Comparison of ENCODE assay signal across 18 cellular contexts in the genomic region with DNA sequence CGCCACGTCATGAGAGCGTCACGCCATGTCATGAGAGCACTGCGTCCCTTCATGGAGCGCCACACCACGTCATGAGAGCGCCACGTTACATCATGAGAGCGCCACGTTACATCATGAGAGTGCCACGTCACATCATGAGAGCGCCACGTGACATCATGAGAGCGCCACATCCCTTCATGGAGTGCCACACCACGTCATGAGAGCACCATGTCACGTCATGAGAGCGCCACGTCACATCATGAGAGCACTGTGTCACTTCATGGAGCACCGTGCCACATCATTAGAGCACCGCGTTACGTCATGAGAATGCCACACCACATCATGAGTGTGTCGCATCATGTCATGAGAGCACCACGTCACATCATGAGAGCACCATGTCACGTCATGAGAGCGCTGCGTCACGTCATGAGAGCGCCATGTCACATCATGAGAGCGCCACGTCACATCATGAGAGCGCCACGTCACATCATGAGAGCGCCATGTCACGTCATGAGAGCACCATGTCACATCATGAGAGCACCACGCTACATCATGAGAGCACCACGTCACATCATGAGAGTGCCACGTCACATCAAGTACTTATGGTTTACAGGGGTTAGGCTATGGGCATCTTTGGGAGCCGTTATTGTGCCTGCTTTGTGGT. TPM values are rescaled to one million over a fixed set of nuclear protein-coding genes. Genes with fewer than 3 reads are reported as not detected.
DNase-seq lines count a peak whose midpoint lies in the region; ATAC-seq, FAIRE-seq and TF ChIP-seq lines count a peak whose summit lies in the region.
"Had no signal": no experiment of that assay in that cellular context is flagged by ENCODE, and none has a peak within 500 bp of the region (broad histone marks: within the 10 kb centered on the region; RNA-seq: fewer than 3 reads in every experiment).

No MANE protein-coding gene starts in this region.

- H3K27ac Mint-ChIP-seq in activated naive CD8-positive, alpha-beta T cell treated with anti-CD3 and anti-CD28 coated beads for 36 hours = peak overlapping the region; percentile 5
- no peak overlapping the region for H3K27ac Mint-ChIP-seq in activated naive CD8-positive, alpha-beta T cell treated with anti-CD3 and anti-CD28 coated beads, Interleukin-2, amount 50 U/mL, for 24 hours
- no peak overlapping the region for H3K27ac Mint-ChIP-seq in activated T-helper 17 cell treated with anti-CD3 and anti-CD28 coated beads, Interleukin-2, amount 50 U/mL, for 72 hours
- H3K27ac Mint-ChIP-seq: GM23338 had no signal

- H3K27me3 Mint-ChIP-seq in activated naive CD8-positive, alpha-beta T cell treated with anti-CD3 and anti-CD28 coated beads for 36 hours = no peaks in the 10 kb centered on the region
- no peaks in the 10 kb centered on the region for H3K27me3 Mint-ChIP-seq in activated naive CD8-positive, alpha-beta T cell treated with anti-CD3 and anti-CD28 coated beads, Interleukin-2, amount 50 U/mL, for 24 hours
- no peaks in the 10 kb centered on the region for H3K27me3 Mint-ChIP-seq in activated T-helper 17 cell treated with anti-CD3 and anti-CD28 coated beads, Interleukin-2, amount 50 U/mL, for 72 hours

- no peak overlapping the region for H2BK15ac ChIP-seq in neuronal stem cell (ENCODE audit: low read length)

- H2AK5ac ChIP-seq in neuronal stem cell (ENCODE audit: low read depth, low read length) = no peak overlapping the region

- H3K4ac ChIP-seq in neuronal stem cell (ENCODE audit: low read length) = no peak overlapping the region

- H3K4me1 ChIP-seq in neuronal stem cell (ENCODE audit: control insufficient read depth in 2 of 2, insufficient read depth in 1 of 2, low read depth in 1 of 2, low read length in 2 of 2) = no peaks in the 10 kb centered on the region

- no peak overlapping the region for H4K8ac ChIP-seq in neuronal stem cell (ENCODE audit: low read depth, low read length)

- H3K9ac ChIP-seq in neuronal stem cell (ENCODE audit: low read depth, low read length, poor library complexity) = no peak overlapping the region

- H3K79me1 ChIP-seq in neuronal stem cell (ENCODE audit: low read depth, low read length) = no peaks in the 10 kb centered on the region

- H3K27ac ChIP-seq in neuronal stem cell (replicated peaks; ENCODE audit: low read length) = no peak overlapping the region

- no peaks in the 10 kb centered on the region for H3K36me3 ChIP-seq in neuronal stem cell (replicated peaks in 1 of 2; ENCODE audit: control insufficient read depth in 2 of 2, insufficient read depth in 2 of 2, low read length in 2 of 2)

- ATAC-seq in activated naive CD8-positive, alpha-beta T cell treated with anti-CD3 and anti-CD28 coated beads, Interleukin-2, amount 50 U/mL, for 24 hours = no peak
- ATAC-seq in activated T-helper 17 cell treated with anti-CD3 and anti-CD28 coated beads, Interleukin-2, amount 50 U/mL, for 72 hours (replicated peaks) = no peak
- ATAC-seq in HG02885 (IDR thresholded peaks at IDR 0.05; ENCODE audit: poor library complexity, unreplicated experiment) (no peak), HG03280 (IDR thresholded peaks at IDR 0.05; ENCODE audit: unreplicated experiment) (no peak), HG02840 (IDR thresholded peaks at IDR 0.05; ENCODE audit: low FRiP score, unreplicated experiment) (no peak)
- ATAC-seq: GM23338, Panc1 had no signal

- DNase-seq in activated naive CD8-positive, alpha-beta T cell treated with anti-CD3 and anti-CD28 coated beads for 36 hours = no peak
- DNase-seq in activated naive CD8-positive, alpha-beta T cell treated with anti-CD3 and anti-CD28 coated beads, Interleukin-2, amount 50 U/mL, for 24 hours = no peak
- DNase-seq in GM12891 (ENCODE audit: insufficient read length, low spot score) (no peak), neuronal stem cell (ENCODE audit: low spot score) (no peak)
- DNase-seq: DMS79 treated with DMSO at 0.1 percent for 48 hours, Karpas-422, MM.1S, NCI-H1092 treated with DMSO at 0.1 percent for 48 hours, NCI-H2227 treated with DMSO at 0.1 percent for 48 hours, NCI-H524 had no signal

- peaks cover 6% of the 10 kb centered on the region for H3K9me3 Mint-ChIP-seq in activated naive CD8-positive, alpha-beta T cell treated with anti-CD3 and anti-CD28 coated beads for 36 hours
- no peaks in the 10 kb centered on the region for H3K9me3 Mint-ChIP-seq in activated naive CD8-positive, alpha-beta T cell treated with anti-CD3 and anti-CD28 coated beads, Interleukin-2, amount 50 U/mL, for 24 hours
- H3K9me3 Mint-ChIP-seq in activated T-helper 17 cell treated with anti-CD3 and anti-CD28 coated beads, Interleukin-2, amount 50 U/mL, for 72 hours = no peaks in the 10 kb centered on the region
- H3K9me3 Mint-ChIP-seq: GM23338 had no signal

- no peak overlapping the region for H2BK5ac ChIP-seq in neuronal stem cell (ENCODE audit: low read length)

- no peak overlapping the region for H3K4me2 ChIP-seq in neuronal stem cell (ENCODE audit: insufficient read depth, low read length, poor library complexity, severe bottlenecking)
- H3K4me2 ChIP-seq: GM23338 had no signal

- H2BK12ac ChIP-seq in neuronal stem cell (ENCODE audit: low read length) = no peak overlapping the region

- H3K23ac ChIP-seq in neuronal stem cell (ENCODE audit: low read depth, low read length, poor library complexity) = peak overlapping the region; percentile 20

- H2AFZ ChIP-seq in neuronal stem cell (ENCODE audit: low read length) = no peak overlapping the region
- H2AFZ ChIP-seq: GM23338 had no signal

- no peak overlapping the region for H3K14ac ChIP-seq in neuronal stem cell (ENCODE audit: low read length)

- H3K18ac ChIP-seq in neuronal stem cell (ENCODE audit: low read length) = peak overlapping the region; percentile 27

- peaks cover 38% of the 10 kb centered on the region for H3K4me1 Mint-ChIP-seq in activated naive CD8-positive, alpha-beta T cell treated with anti-CD3 and anti-CD28 coated beads for 36 hours
- H3K4me1 Mint-ChIP-seq in activated naive CD8-positive, alpha-beta T cell treated with anti-CD3 and anti-CD28 coated beads, Interleukin-2, amount 50 U/mL, for 24 hours = peaks cover 44% of the 10 kb centered on the region
- H3K4me1 Mint-ChIP-seq in activated T-helper 17 cell treated with anti-CD3 and anti-CD28 coated beads, Interleukin-2, amount 50 U/mL, for 72 hours = peaks cover 33% of the 10 kb centered on the region

- FAIRE-seq in GM12891 (lab: Jason Lieb, UNC) = peak; percentile 78

- TF ChIP-seq POLR2A in GM12891 (IDR thresholded peaks at IDR 0.05; ENCODE audit: low read depth, low read length) = no peak

- H3K4me3 ChIP-seq in neuronal stem cell (ENCODE audit: low read length in 2 of 2) = peak overlapping the region in 1 of 2 donors; percentile 62
- H3K4me3 ChIP-seq: GM23338 had no signal

- H2BK120ac ChIP-seq in neuronal stem cell (ENCODE audit: low read depth, low read length) = no peak overlapping the region

- H4K91ac ChIP-seq in neuronal stem cell (ENCODE audit: low read depth, low read length, poor library complexity) = no peak overlapping the region

- no peaks in the 10 kb centered on the region for H3K36me3 Mint-ChIP-seq in activated naive CD8-positive, alpha-beta T cell treated with anti-CD3 and anti-CD28 coated beads for 36 hours
- no peaks in the 10 kb centered on the region for H3K36me3 Mint-ChIP-seq in activated naive CD8-positive, alpha-beta T cell treated with anti-CD3 and anti-CD28 coated beads, Interleukin-2, amount 50 U/mL, for 24 hours (ENCODE audit: low read depth)
- peaks cover 4% of the 10 kb centered on the region for H3K36me3 Mint-ChIP-seq in activated T-helper 17 cell treated with anti-CD3 and anti-CD28 coated beads, Interleukin-2, amount 50 U/mL, for 72 hours (ENCODE audit: low read depth)

- peaks cover 0 to 4% (median 0%) of the 10 kb centered on the region in 3 experiments for H3K27me3 ChIP-seq in neuronal stem cell (ENCODE audit: control insufficient read depth in 3 of 3, insufficient read depth in 3 of 3, low read depth in 1 of 3, low read length in 3 of 3)

- peaks cover 0 to 3% of the 10 kb centered on the region in 2 donors for H3K9me3 ChIP-seq in neuronal stem cell (replicated peaks in 1 of 2; ENCODE audit: control insufficient read depth in 2 of 2, insufficient read depth in 1 of 2, low read depth in 1 of 2, low read length in 2 of 2)

- no CpG with 5 or more reads among the region's 40 CpGs for WGBS in neuronal stem cell (ENCODE audit: extremely low coverage in 2 of 2, insufficient read length in 2 of 2, insufficient replicate concordance in 1 of 2), 2 donors

- H3K4me3 Mint-ChIP-seq in activated naive CD8-positive, alpha-beta T cell treated with anti-CD3 and anti-CD28 coated beads for 36 hours = no peak overlapping the region
- H3K4me3 Mint-ChIP-seq in activated naive CD8-positive, alpha-beta T cell treated with anti-CD3 and anti-CD28 coated beads, Interleukin-2, amount 50 U/mL, for 24 hours = no peak overlapping the region
- peak overlapping the region; percentile 59 for H3K4me3 Mint-ChIP-seq in activated T-helper 17 cell treated with anti-CD3 and anti-CD28 coated beads, Interleukin-2, amount 50 U/mL, for 72 hours
- H3K4me3 Mint-ChIP-seq: GM23338 had no signal

TF ChIP-seq in GM12891, 5 proteins besides CTCF, POLR2A, EP300 and RAD21:
- TF ChIP-seq SPI1 (IDR thresholded peaks at IDR 0.05; ENCODE audit: low read depth, low read length) (no peak), POU2F2 (IDR thresholded peaks at IDR 0.05; ENCODE audit: low read depth, low read length) (no peak), TAF1 (IDR thresholded peaks at IDR 0.05; ENCODE audit: low read depth, low read length) (no peak), PAX5 (IDR thresholded peaks at IDR 0.05; ENCODE audit: insufficient read depth, low read length, severe bottlenecking) (no peak), POLR2AphosphoS5 (IDR thresholded peaks at IDR 0.05; ENCODE audit: low read depth, low read length) (no peak)
TF ChIP-seq in GM12891: peak in this region for 0.

RNA-seq across cellular contexts. Expression of a gene that starts 9.8 kb away (rescaled TPM):
- 1 to 10 TPM; 8.5 to 9.1 TPM for total RNA-seq in activated naive CD8-positive, alpha-beta T cell treated with anti-CD3 and anti-CD28 coated beads for 36 hours
- 0.14 TPM for polyA plus RNA-seq in GM12891 (2012; ENCODE audit: low read depth, missing spikeins)
- 1 to 10 TPM in 1 of 2 donors, under 1 TPM in 1; 0.50 to 6.6 TPM for total RNA-seq in activated T-helper 17 cell treated with anti-CD3 and anti-CD28 coated beads, Interleukin-2, amount 50 U/mL, for 72 hours
- 0.24 TPM for polyA plus RNA-seq in neuronal stem cell (2013, experiment 1 of 2)
- polyA plus RNA-seq in neuronal stem cell (2013, experiment 2 of 2) = 0.26 TPM
- total RNA-seq: G401 had no signal
- polyA plus RNA-seq: GM23338 had no signal

RNA-seq across cellular contexts. Expression of a gene that starts 51.8 kb away (rescaled TPM):
- not detected for total RNA-seq in activated naive CD8-positive, alpha-beta T cell treated with anti-CD3 and anti-CD28 coated beads for 36 hours
- not detected for polyA plus RNA-seq in GM12891 (2012; ENCODE audit: low read depth, missing spikeins)
- total RNA-seq in activated T-helper 17 cell treated with anti-CD3 and anti-CD28 coated beads, Interleukin-2, amount 50 U/mL, for 72 hours = not detected
- polyA plus RNA-seq in neuronal stem cell (2013, experiment 1 of 2) = not detected
- polyA plus RNA-seq in neuronal stem cell (2013, experiment 2 of 2) = not detected
- total RNA-seq: G401, GM23338, SK-MEL-5 had no signal
- polyA plus RNA-seq: GM23338 had no signal
